Comparison of ENCODE assay signal across 8 cellular contexts in the genomic region with DNA sequence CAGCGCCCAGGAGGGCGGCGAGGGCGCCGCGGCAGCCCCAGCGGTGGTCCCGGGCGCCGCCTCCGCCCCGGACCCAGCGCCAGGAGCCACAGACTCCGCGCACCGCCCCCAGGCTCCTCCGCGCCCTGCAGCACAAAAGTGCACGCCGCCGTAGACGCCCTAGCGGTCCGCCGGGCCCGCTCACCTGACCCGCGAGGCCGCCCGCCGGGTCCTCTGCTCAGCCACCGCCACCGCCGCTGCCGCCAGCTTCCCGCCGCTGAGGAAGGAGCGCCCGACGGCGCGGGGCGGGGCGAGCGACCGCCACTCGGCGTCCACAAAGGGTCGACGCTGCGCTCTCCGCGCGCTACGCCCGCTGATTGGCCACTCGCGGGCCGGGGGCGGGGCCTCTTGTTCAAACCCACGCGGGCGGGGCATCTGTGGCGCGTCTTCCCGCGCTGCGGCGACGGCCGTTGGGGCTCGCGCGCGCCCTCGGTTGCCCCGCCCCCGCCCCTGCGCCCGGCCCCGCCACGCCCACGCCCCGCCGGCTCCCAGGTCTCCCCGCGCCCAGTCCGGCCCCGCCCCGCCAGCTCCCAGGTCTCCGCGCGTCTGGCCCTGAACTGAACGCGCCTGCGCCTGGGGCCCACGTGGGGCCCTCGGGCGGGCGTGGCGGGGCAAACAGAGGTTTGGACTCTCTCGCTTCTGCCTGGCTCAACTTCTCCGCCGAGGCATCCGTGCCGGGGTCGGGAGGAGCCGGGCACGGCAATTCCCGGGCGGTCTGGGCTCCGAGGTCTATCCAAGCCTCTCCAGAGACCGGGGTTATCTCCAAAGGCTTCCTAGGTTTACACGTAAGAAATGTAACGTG. TPM values are rescaled to one million over a fixed set of nuclear protein-coding genes. Genes with fewer than 3 reads are reported as not detected.
DNase-seq lines count a peak whose midpoint lies in the region; ATAC-seq lines count a peak whose summit lies in the region.

A gene (minus strand): TSS at position 269 of the 841 bp plus-strand sequence. CDS start 9,154 bp downstream, outside the sequence.

- peaks cover 57 to 78% (median 68%) of the 10 kb centered on the region in 3 donors for H3K4me1 Mint-ChIP-seq in CD8-positive, alpha-beta memory T cell
- H3K4me1 Mint-ChIP-seq in memory B cell, result peaks cover 28% of the 10 kb centered on the region

- peak within 1 kb of the TSS; percentile 90 to 99 (median 96) for H3K27ac Mint-ChIP-seq in CD8-positive, alpha-beta memory T cell
- peak within 1 kb of the TSS; percentile 80 for H3K27ac Mint-ChIP-seq in memory B cell

- H3K4me3 Mint-ChIP-seq in CD8-positive, alpha-beta memory T cell, result peak within 1 kb of the TSS; percentile 86 to 96 (median 93)
- H3K4me3 Mint-ChIP-seq in memory B cell, result peak within 1 kb of the TSS; percentile 88

- DNase-seq in CD8-positive, alpha-beta memory T cell, result peak; percentile 96 to 98 (median 97)
- DNase-seq in HS-27A (ENCODE audit: low read depth), result peak; percentile 83
- DNase-seq in NK-92 treated with Interleukin-12 subunit alpha and Interleukin-12 subunit beta, amount 100 ng/mL, for 24 hours (lab: John Stamatoyannopoulos, UW), result peak; percentile 97
- peak; percentile 99 for DNase-seq in activated CD8-positive, alpha-beta memory T cell treated with anti-CD3 and anti-CD28 coated beads for 24 hours
- DNase-seq in effector CD8-positive, alpha-beta T cell (lab: John Stamatoyannopoulos, UW), result peak; percentile 97
- DNase-seq in memory B cell (ENCODE audit: low spot score in 2 of 2), result peak; percentile 95 to 97
- DNase-seq in stimulated activated CD8-positive, alpha-beta memory T cell treated with anti-CD3 and anti-CD28 coated beads, Interleukin-12 subunit alpha, Interleukin-12 subunit beta, amount 100 ng/mL, for 24 hours (ENCODE audit: extremely low read depth), result peak; percentile 94

- H3K4me1 ChIP-seq in CD8-positive, alpha-beta memory T cell (ENCODE audit: insufficient read depth, low read length), result peaks cover 49% of the 10 kb centered on the region

- ATAC-seq in GM19468 (IDR thresholded peaks at IDR 0.05; ENCODE audit: extremely low read depth, unreplicated experiment) (peak; percentile 65), memory B cell (ENCODE audit: low read depth) (peak; percentile 76)

- no peaks in the 10 kb centered on the region for H3K9me3 ChIP-seq in CD8-positive, alpha-beta memory T cell (ENCODE audit: low read length)

- peak within 1 kb of the TSS; percentile 86 for H3K27ac ChIP-seq in CD8-positive, alpha-beta memory T cell (ENCODE audit: low read depth, low read length)

- POLR2A ChIA-PET in CD8-positive, alpha-beta memory T cell (lab: Charles Lee), result interaction anchor here (0.9 to 4.4 kb wide), 6 partner anchors 11 to 280 kb away, joined by 4 to 20 read pairs (median 10); a partner anchor contains a TSS

- no peaks in the 10 kb centered on the region for H3K27me3 ChIP-seq in CD8-positive, alpha-beta memory T cell (ENCODE audit: insufficient read depth, low read length, poor library complexity, severe bottlenecking)

- peak within 1 kb of the TSS; percentile 69 for H3K4me3 ChIP-seq in CD8-positive, alpha-beta memory T cell (ENCODE audit: low read length)

- CTCF ChIA-PET in CD8-positive, alpha-beta memory T cell (lab: Charles Lee), result interaction anchor here (1.0 to 4.1 kb wide), 7 partner anchors 9 to 45 kb away, joined by 4 to 47 read pairs (median 4); no protein-coding TSS in a partner anchor

- peaks cover 0 to 3% of the 10 kb centered on the region in 2 donors for H3K27me3 Mint-ChIP-seq in CD8-positive, alpha-beta memory T cell
- H3K27me3 Mint-ChIP-seq in memory B cell, result no peaks in the 10 kb centered on the region

- peaks cover 0 to 20% (median 4%) of the 10 kb centered on the region in 3 donors for H3K36me3 Mint-ChIP-seq in CD8-positive, alpha-beta memory T cell
- peaks cover 5% of the 10 kb centered on the region for H3K36me3 Mint-ChIP-seq in memory B cell

- no peaks in the 10 kb centered on the region for H3K36me3 ChIP-seq in CD8-positive, alpha-beta memory T cell (ENCODE audit: insufficient read depth, low read length)

- H3K9me3 Mint-ChIP-seq in CD8-positive, alpha-beta memory T cell, result no peaks in the 10 kb centered on the region
- H3K9me3 Mint-ChIP-seq in memory B cell, result no peaks in the 10 kb centered on the region

RNA-seq across cellular contexts. Expression of the gene that starts here (rescaled TPM):
- 10 to 100 TPM; 73.0 to 76.7 TPM for total RNA-seq in CD8-positive, alpha-beta memory T cell
- 23.8 TPM for polyA plus RNA-seq in CD8-positive, alpha-beta memory T cell

Comparison
In these comparisons a context has a peak if more than half of its experiments do, and no peak if none do; other contexts are left out.
1. Peak in every context shown above with its lines: DNase-seq, ATAC-seq, H3K4me3 ChIP-seq and H3K27ac ChIP-seq.